In genomic region chr17:72151565-72152391, GRCh38 we compare ENCODE assay signal across 10 cellular contexts. TPM values are rescaled to one million over a fixed set of nuclear protein-coding genes. Genes with fewer than 3 reads are reported as not detected.
DNase-seq lines count a peak whose midpoint lies in the region; ATAC-seq, FAIRE-seq and TF ChIP-seq lines count a peak whose summit lies in the region.
"Had no signal": no experiment of that assay in that cellular context is flagged by ENCODE, and none has a peak within 500 bp of the region (broad histone marks: within the 10 kb centered on the region; RNA-seq: fewer than 3 reads in every experiment).

No MANE protein-coding gene starts in this region.

- H3K4me3 ChIP-seq in prostate gland, result no peak overlapping the region

- H3K9me3 ChIP-seq in prostate gland, result no peaks in the 10 kb centered on the region

- TF ChIP-seq CTCF in prostate gland (IDR thresholded peaks at IDR 0.05), result no peak

- ATAC-seq in SK-N-SH treated with all-trans-retinoic acid at 6 μM for 48 hours, result peak; percentile 93
- ATAC-seq in left ventricle myocardium superior, result peak; percentile 94
- ATAC-seq in HG02885 (IDR thresholded peaks at IDR 0.05; ENCODE audit: poor library complexity, unreplicated experiment), result no peak

- POLR2A ChIA-PET in activated CD4-positive, alpha-beta memory T cell treated with anti-CD3 and anti-CD28 coated beads, Interleukin-2, amount 10 ng/mL, durations not matched to agents 7 days and 5 days (lab: Charles Lee), result no interaction called here

- no peaks in the 10 kb centered on the region for H3K27me3 Mint-ChIP-seq in activated CD4-positive, alpha-beta memory T cell treated with anti-CD3 and anti-CD28 coated beads, Interleukin-2, amount 10 ng/mL, durations not matched to agents 7 days and 5 days

- DNase-seq in H54 (ENCODE audit: insufficient read length, low spot score), result peak; percentile 89
- DNase-seq in left ventricle myocardium superior, result peak; percentile 66
- peak; percentile 85 for DNase-seq in prostate gland (ENCODE audit: low spot score)
- no peak for DNase-seq in stimulated activated naive CD4-positive, alpha-beta T cell (lab: John Stamatoyannopoulos, UW)
- DNase-seq in activated CD4-positive, alpha-beta memory T cell treated with anti-CD3 and anti-CD28 coated beads, Interleukin-2, amount 10 ng/mL, durations not matched to agents 7 days and 5 days, result no peak
- DNase-seq in NCI-H1694 (lab: John Stamatoyannopoulos, UW), result no peak
- DNase-seq: NCI-H2227 treated with DMSO at 0.1 percent for 48 hours had no signal

- peak overlapping the region; percentile 28 to 42 for H3K27ac ChIP-seq in prostate gland

- no peaks in the 10 kb centered on the region for H3K4me1 ChIP-seq in prostate gland (replicated peaks)

- H3K4me1 Mint-ChIP-seq in activated CD4-positive, alpha-beta memory T cell treated with anti-CD3 and anti-CD28 coated beads, Interleukin-2, amount 10 ng/mL, durations not matched to agents 7 days and 5 days, result no peaks in the 10 kb centered on the region

- H3K9me3 Mint-ChIP-seq in activated CD4-positive, alpha-beta memory T cell treated with anti-CD3 and anti-CD28 coated beads, Interleukin-2, amount 10 ng/mL, durations not matched to agents 7 days and 5 days, result peaks cover 2% of the 10 kb centered on the region

- H3K36me3 ChIP-seq in prostate gland, result no peaks in the 10 kb centered on the region

- H3K4me3 Mint-ChIP-seq in activated CD4-positive, alpha-beta memory T cell treated with anti-CD3 and anti-CD28 coated beads, Interleukin-2, amount 10 ng/mL, durations not matched to agents 7 days and 5 days, result no peak overlapping the region

- TF ChIP-seq POLR2A in H54 (IDR thresholded peaks at IDR 0.05; ENCODE audit: low read depth, low read length) (no peak), prostate gland (IDR thresholded peaks at IDR 0.05) (no peak)

- H3K36me3 Mint-ChIP-seq in activated CD4-positive, alpha-beta memory T cell treated with anti-CD3 and anti-CD28 coated beads, Interleukin-2, amount 10 ng/mL, durations not matched to agents 7 days and 5 days (ENCODE audit: low read depth), result no peaks in the 10 kb centered on the region

- CTCF ChIA-PET in activated CD4-positive, alpha-beta memory T cell treated with anti-CD3 and anti-CD28 coated beads, Interleukin-2, amount 10 ng/mL, durations not matched to agents 7 days and 5 days (lab: Charles Lee), result no interaction called here

- WGBS in prostate gland, result 31% methylated on average over 11 of the region's 11 CpGs

- FAIRE-seq in H54 (lab: Jason Lieb, UNC), result peak; percentile 86
- FAIRE-seq: colon had no signal

- H3K27ac Mint-ChIP-seq in activated CD4-positive, alpha-beta memory T cell treated with anti-CD3 and anti-CD28 coated beads, Interleukin-2, amount 10 ng/mL, durations not matched to agents 7 days and 5 days, result no peak overlapping the region

- intact Hi-C loops in left ventricle myocardium superior (cut with micrococcal nuclease), result no loop called here
- intact Hi-C loops in prostate gland (cut with DNase I), result no loop called here

- no peaks in the 10 kb centered on the region for H3K27me3 ChIP-seq in prostate gland (replicated peaks; ENCODE audit: insufficient read depth)

TF ChIP-seq in SK-N-SH treated with all-trans-retinoic acid at 6 μM for 48 hours, 23 proteins besides CTCF, POLR2A, EP300 and RAD21 (continues in another document):
- no peak for TF ChIP-seq BACH2 (CRISPR knock-in tag; IDR thresholded peaks at IDR 0.05; ENCODE audit: borderline replicate concordance)
- TF ChIP-seq ZFP3 (CRISPR knock-in tag; IDR thresholded peaks at IDR 0.05), result peak; percentile 70
- no peak for TF ChIP-seq RARB (CRISPR knock-in tag; IDR thresholded peaks at IDR 0.05)
- no peak for TF ChIP-seq OSR1 (CRISPR knock-in tag; IDR thresholded peaks at IDR 0.05)
- no peak for TF ChIP-seq GLIS3 (CRISPR knock-in tag; IDR thresholded peaks at IDR 0.05)
- peak; percentile 82 for TF ChIP-seq SNAI2 (CRISPR knock-in tag; IDR thresholded peaks at IDR 0.05)
- TF ChIP-seq ISL1 (CRISPR knock-in tag; IDR thresholded peaks at IDR 0.05), result peak; percentile 77
- no peak for TF ChIP-seq TOX (CRISPR knock-in tag; IDR thresholded peaks at IDR 0.05; ENCODE audit: borderline replicate concordance)
- TF ChIP-seq ZNF565 (CRISPR knock-in tag; conservative IDR thresholded peaks at IDR 0.05; ENCODE audit: low read depth), result no peak
- no peak for TF ChIP-seq ZC3H10 (CRISPR knock-in tag; IDR thresholded peaks at IDR 0.05)
- TF ChIP-seq POU6F1 (CRISPR knock-in tag; IDR thresholded peaks at IDR 0.05; ENCODE audit: borderline replicate concordance, low read depth), result no peak
- no peak for TF ChIP-seq TCF4 (CRISPR knock-in tag; IDR thresholded peaks at IDR 0.05; ENCODE audit: borderline replicate concordance)
- TF ChIP-seq ESRRG (CRISPR knock-in tag; IDR thresholded peaks at IDR 0.05), result no peak
- TF ChIP-seq CSRNP3 (CRISPR knock-in tag; IDR thresholded peaks at IDR 0.05), result no peak
- TF ChIP-seq PPARA (CRISPR knock-in tag; IDR thresholded peaks at IDR 0.05; ENCODE audit: borderline replicate concordance), result no peak
- no peak for TF ChIP-seq ZNF70 (CRISPR knock-in tag; IDR thresholded peaks at IDR 0.05)
- 0 out of 2 replicates have a peak, but pooled peaks have one; percentile 64 for TF ChIP-seq CSDC2 (CRISPR knock-in tag; IDR thresholded peaks at IDR 0.05)
- TF ChIP-seq ZFP30 (CRISPR knock-in tag; IDR thresholded peaks at IDR 0.05), result no peak
- TF ChIP-seq TSHZ2 (CRISPR knock-in tag; IDR thresholded peaks at IDR 0.05), result no peak
- TF ChIP-seq CREB5 (CRISPR knock-in tag; IDR thresholded peaks at IDR 0.05; ENCODE audit: low read depth), result peak; percentile 37; the same call in 1 of the 2 replicates
- TF ChIP-seq ARNTL (CRISPR knock-in tag; IDR thresholded peaks at IDR 0.05; ENCODE audit: borderline replicate concordance, low read depth), result no peak
- no peak for TF ChIP-seq ZNF8 (CRISPR knock-in tag; IDR thresholded peaks at IDR 0.05)

RNA-seq across cellular contexts. Expression of gene SOX9, which starts 31.0 kb away (rescaled TPM):
- 7.3 TPM for total RNA-seq in left ventricle myocardium superior
- 100 to 1,000 TPM in 1 of 2 donors, 10 to 100 TPM in 1; 92.8 to 204 TPM for total RNA-seq in prostate gland
- not detected for total RNA-seq in activated CD4-positive, alpha-beta memory T cell treated with anti-CD3 and anti-CD28 coated beads, Interleukin-2, amount 10 ng/mL, durations not matched to agents 7 days and 5 days

Comparison
In these comparisons a context has a peak if more than half of its experiments do, and no peak if none do; other contexts are left out.
1. DNase-seq: peak in H54 (single experiment), left ventricle myocardium superior (single experiment) and prostate gland (single experiment); none in stimulated activated naive CD4-positive, alpha-beta T cell (0 of 6), activated CD4-positive, alpha-beta memory T cell treated with anti-CD3 and anti-CD28 coated beads, Interleukin-2, amount 10 ng/mL, durations not matched to agents 7 days and 5 days (single experiment) and NCI-H1694 (single experiment).
2. RNA of gene SOX9, which starts 31.0 kb away (total RNA-seq): 92.8 to 204 TPM in prostate gland; 7.3 TPM in left ventricle myocardium superior (single experiment) and not detected in activated CD4-positive, alpha-beta memory T cell treated with anti-CD3 and anti-CD28 coated beads, Interleukin-2, amount 10 ng/mL, durations not matched to agents 7 days and 5 days; every median in the first group is over 10 times any median in the second.